In the genomic region with DNA sequence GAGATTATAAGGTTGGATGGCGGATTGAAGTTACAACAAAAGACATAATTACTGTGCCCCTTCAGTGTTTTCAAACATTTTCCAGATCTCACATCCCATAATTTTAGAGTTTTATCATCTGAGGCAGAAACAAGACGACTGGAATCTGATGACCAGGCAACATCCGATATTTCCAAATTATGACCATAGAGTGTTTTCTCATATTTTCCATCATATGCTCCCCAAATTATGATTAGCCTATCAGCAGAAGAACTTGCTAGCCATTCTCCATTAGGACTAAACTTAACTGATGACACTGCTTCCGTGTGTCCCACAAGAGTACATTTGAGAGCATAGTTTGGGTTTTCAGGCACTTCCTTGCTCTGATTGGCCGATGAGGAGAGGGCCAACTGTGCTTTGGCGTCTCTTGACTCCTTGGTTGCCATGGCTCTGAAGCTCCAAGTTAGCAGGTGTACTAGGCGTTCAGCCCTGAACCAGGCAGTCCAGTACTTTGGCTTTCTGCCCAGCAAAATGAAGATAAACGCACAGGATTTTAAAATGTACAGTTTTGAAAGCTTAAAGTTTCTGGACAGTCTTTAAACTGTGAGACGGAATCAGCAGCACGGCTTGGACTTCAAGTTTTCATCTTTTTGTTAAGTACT, we compare ENCODE assay signal across 8 cellular contexts.
DNase-seq lines count a peak whose midpoint lies in the region; ATAC-seq, FAIRE-seq and TF ChIP-seq lines count a peak whose summit lies in the region.

No MANE protein-coding gene starts in this region.

- peak; percentile 19 for DNase-seq in HS-27A (ENCODE audit: low read depth)
- peak; percentile 26 for DNase-seq in activated T-cell treated with anti-CD3 and anti-CD28 coated beads for 24 hours (ENCODE audit: low read depth)
- peak; percentile 39 for DNase-seq in fibroblast of pulmonary artery (ENCODE audit: low read depth)
- no peak for DNase-seq in NCI-H1417 treated with DMSO at 0.1 percent for 48 hours (lab: John Stamatoyannopoulos, UW)
- no peak for DNase-seq in D721Med (ENCODE audit: insufficient read length, low spot score)

- no peak for FAIRE-seq in D721Med (lab: Jason Lieb, UNC)

- H3K9me3 ChIP-seq in neutrophil = no peaks in the 10 kb centered on the region

- peak overlapping the region; percentile 71 for H3K4me3 ChIP-seq in fibroblast of pulmonary artery (replicated peaks; ENCODE audit: low read depth, low read length)
- peak overlapping the region; percentile 85 for H3K4me3 ChIP-seq in neutrophil (ENCODE audit: low read depth in 1 of 2, low read length in 1 of 2)

- peak; percentile 53 for ATAC-seq in GM21360 (IDR thresholded peaks at IDR 0.05; ENCODE audit: unreplicated experiment)

- TF ChIP-seq CTCF in C4-2B (conservative IDR thresholded peaks at IDR 0.05) (no peak), fibroblast of pulmonary artery (IDR thresholded peaks at IDR 0.05; ENCODE audit: low read length, missing control alignments) (no peak), neutrophil (IDR thresholded peaks at IDR 0.05) (no peak), D721Med (IDR thresholded peaks at IDR 0.05; ENCODE audit: insufficient read depth, missing control alignments) (no peak)

- H3K27me3 ChIP-seq in neutrophil = no peaks in the 10 kb centered on the region

- H3K4me1 ChIP-seq in neutrophil (ENCODE audit: control insufficient read depth in 1 of 2, insufficient read depth in 1 of 2, low read depth in 1 of 2, low read length in 1 of 2) = peaks cover 15 to 22% of the 10 kb centered on the region in 2 experiments

- no peaks in the 10 kb centered on the region for H3K36me3 ChIP-seq in neutrophil

- peak overlapping the region; percentile 85 for H3K27ac ChIP-seq in C4-2B
- H3K27ac ChIP-seq in neutrophil = peak overlapping the region; percentile 93

Comparison
In these comparisons a context has a peak if more than half of its experiments do, and no peak if none do; other contexts are left out.
1. DNase-seq: peak in HS-27A (single experiment), activated T-cell treated with anti-CD3 and anti-CD28 coated beads for 24 hours (single experiment) and fibroblast of pulmonary artery (single experiment); none in NCI-H1417 treated with DMSO at 0.1 percent for 48 hours (single experiment) and D721Med (single experiment).